9 cellular contexts compared by ENCODE assay signal in the genomic region with DNA sequence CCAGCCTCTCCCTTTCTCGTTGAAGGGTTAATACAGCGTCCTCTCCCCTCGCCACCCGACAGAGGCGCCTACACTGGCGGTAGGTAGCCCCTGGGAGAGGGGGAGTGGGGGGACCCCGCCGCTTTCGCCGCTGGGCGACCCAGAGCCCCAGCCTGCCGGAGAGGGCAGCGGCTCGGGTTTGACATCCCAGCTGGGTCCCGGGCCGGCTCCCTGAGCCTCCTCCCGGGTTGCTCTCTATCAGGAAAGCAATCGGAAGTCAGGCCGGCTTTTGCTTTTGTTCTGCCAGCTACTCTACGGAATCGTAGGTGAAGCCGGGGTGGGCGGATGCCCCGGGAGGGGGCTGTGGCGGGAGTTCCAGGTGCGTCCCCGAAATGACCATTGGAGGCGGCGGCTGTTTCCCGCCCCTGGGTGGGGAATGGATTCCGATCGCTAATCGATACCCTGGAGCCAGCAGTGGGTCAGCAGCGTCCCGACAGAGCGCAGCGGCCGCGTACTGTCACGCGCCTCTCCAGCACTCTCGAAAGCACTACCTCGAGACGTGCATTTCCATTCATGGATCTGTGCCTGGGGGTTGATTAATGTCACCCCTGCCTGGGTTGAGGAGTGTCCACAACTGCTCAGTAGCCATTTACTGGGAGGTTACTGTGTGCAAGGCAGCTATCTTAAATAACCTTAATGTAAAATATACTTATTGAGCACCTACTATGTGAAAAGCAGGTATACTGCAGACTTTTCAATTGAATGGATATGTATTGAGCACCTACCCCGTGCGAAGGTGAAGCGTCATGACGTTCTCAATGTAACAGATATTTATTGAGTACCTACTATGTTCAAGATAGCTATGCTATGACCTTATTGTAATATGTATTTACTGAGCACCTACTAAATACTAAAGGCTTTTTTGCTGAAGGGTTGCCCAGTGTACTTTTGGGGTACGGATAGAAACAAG. TPM values are rescaled to one million over a fixed set of nuclear protein-coding genes. Genes with fewer than 3 reads are reported as not detected.
A peak's percentile ranks its signal among the peaks of the same experiment; 100 is the strongest.
DNase-seq lines count a peak whose midpoint lies in the region; ATAC-seq and TF ChIP-seq lines count a peak whose summit lies in the region.
"Had no signal": no experiment of that assay in that cellular context is flagged by ENCODE, and none has a peak within 500 bp of the region (broad histone marks: within the 10 kb centered on the region; RNA-seq: fewer than 3 reads in every experiment).

No MANE protein-coding gene starts in this region.

- WGBS in hepatocyte (ENCODE audit: low lambda C conversion rate, missing lambda C conversion rate) = 4% methylated on average over 44 of the region's 49 CpGs

- ATAC-seq in HG03442 (IDR thresholded peaks at IDR 0.05; ENCODE audit: unreplicated experiment) = no peak

- H4K20me1 ChIP-seq in hepatocyte (ENCODE audit: insufficient read depth, poor library complexity, severe bottlenecking) = no peaks in the 10 kb centered on the region

- H3K4me3 Mint-ChIP-seq in activated CD4-positive, alpha-beta T cell treated with anti-CD3 and anti-CD28 coated beads, Interleukin-2, amount 10 ng/mL, durations not matched to agents 24 days and 14 days = peak overlapping the region; percentile 43

- no peaks in the 10 kb centered on the region for H3K79me2 ChIP-seq in hepatocyte

- H3K9me2 ChIP-seq in hepatocyte (replicated peaks; ENCODE audit: insufficient read depth) = no peaks in the 10 kb centered on the region

- H3K27ac ChIP-seq in WERI-Rb-1 = peak overlapping the region; percentile 82
- no peak overlapping the region for H3K27ac ChIP-seq in hepatocyte

- H3K9me3 Mint-ChIP-seq in activated CD4-positive, alpha-beta T cell treated with anti-CD3 and anti-CD28 coated beads, Interleukin-2, amount 10 ng/mL, durations not matched to agents 24 days and 14 days = peaks cover 2% of the 10 kb centered on the region

- H3K36me3 ChIP-seq in WERI-Rb-1 = peaks cover 3% of the 10 kb centered on the region; the same call in 1 of the 2 replicates
- no peaks in the 10 kb centered on the region for H3K36me3 ChIP-seq in hepatocyte (replicated peaks; ENCODE audit: insufficient read depth, low read depth)

- no peaks in the 10 kb centered on the region for H3K9me3 ChIP-seq in WERI-Rb-1 (ENCODE audit: severe bottlenecking)
- no peaks in the 10 kb centered on the region for H3K9me3 ChIP-seq in hepatocyte (ENCODE audit: low read depth)

- H3K4me1 ChIP-seq in hepatocyte (ENCODE audit: insufficient read depth) = peaks cover 5% of the 10 kb centered on the region

- no peak overlapping the region for H3K27ac Mint-ChIP-seq in activated CD4-positive, alpha-beta T cell treated with anti-CD3 and anti-CD28 coated beads, Interleukin-2, amount 10 ng/mL, durations not matched to agents 24 days and 14 days

- H3K36me3 Mint-ChIP-seq in activated CD4-positive, alpha-beta T cell treated with anti-CD3 and anti-CD28 coated beads, Interleukin-2, amount 10 ng/mL, durations not matched to agents 24 days and 14 days (ENCODE audit: low read depth) = no peaks in the 10 kb centered on the region

- H3K4me1 Mint-ChIP-seq in activated CD4-positive, alpha-beta T cell treated with anti-CD3 and anti-CD28 coated beads, Interleukin-2, amount 10 ng/mL, durations not matched to agents 24 days and 14 days = no peaks in the 10 kb centered on the region

- peak overlapping the region; percentile 100 for H3K4me2 ChIP-seq in hepatocyte

- H3K27me3 ChIP-seq in WERI-Rb-1 (ENCODE audit: insufficient read depth, low read depth, severe bottlenecking) = no peaks in the 10 kb centered on the region
- peaks cover 8% of the 10 kb centered on the region for H3K27me3 ChIP-seq in hepatocyte

- H3K4me3 ChIP-seq in WERI-Rb-1 (ENCODE audit: low read depth, low read length) = peak overlapping the region; percentile 86
- H3K4me3 ChIP-seq in hepatocyte = peak overlapping the region; percentile 94
- H3K4me3 ChIP-seq in skeletal muscle cell (ENCODE audit: low read depth, low read length) = peak overlapping the region; percentile 46

- no peak for TF ChIP-seq CTCF in WERI-Rb-1 (IDR thresholded peaks at IDR 0.05; ENCODE audit: low read depth, low read length)
- no peak for TF ChIP-seq CTCF in hepatocyte (IDR thresholded peaks at IDR 0.05; ENCODE audit: poor library complexity)

- peaks cover 61% of the 10 kb centered on the region for H3K27me3 Mint-ChIP-seq in activated CD4-positive, alpha-beta T cell treated with anti-CD3 and anti-CD28 coated beads, Interleukin-2, amount 10 ng/mL, durations not matched to agents 24 days and 14 days

- intact Hi-C loops in activated CD4-positive, alpha-beta T cell treated with anti-CD3 and anti-CD28 coated beads, Interleukin-2, amount 10 ng/mL, durations not matched to agents 24 days and 14 days (cut with micrococcal nuclease) = no loop called here

- H2AFZ ChIP-seq in hepatocyte = peak overlapping the region; percentile 89

- DNase-seq in activated CD4-positive, alpha-beta T cell treated with anti-CD3 and anti-CD28 coated beads, Interleukin-2, amount 10 ng/mL, durations not matched to agents 24 days and 14 days = peak; percentile 59
- no peak for DNase-seq in activated CD4-positive, alpha-beta T cell treated with anti-CD3 and anti-CD28 coated beads for 1 hour
- DNase-seq in WERI-Rb-1 (peak; percentile 37), hepatocyte (ENCODE audit: low spot score) (peak; percentile 35), skeletal muscle cell (ENCODE audit: low read depth) (no peak), AG08396 (ENCODE audit: low spot score) (no peak), NCI-H446 (lab: John Stamatoyannopoulos, UW) (no peak)

RNA-seq across cellular contexts. Expression of gene MAPK4, which starts 1.1 kb away (rescaled TPM):
- total RNA-seq in activated CD4-positive, alpha-beta T cell treated with anti-CD3 and anti-CD28 coated beads, Interleukin-2, amount 10 ng/mL, durations not matched to agents 24 days and 14 days = not detected in 2 replicates
- total RNA-seq in hepatocyte = 2.4 TPM in 2 replicates
- 1.9 and 2.0 TPM in 2 replicates for polyA plus RNA-seq in hepatocyte
- total RNA-seq: T-helper 1 cell treated with Interleukin-12 subunit alpha and Interleukin-12 subunit beta and Interleukin-4 antibody, amounts not matched to agents 30 ng/mL and 1 ng/mL, for 36 hours had no signal

Comparison
In these comparisons a context has a peak if more than half of its experiments do, and no peak if none do; other contexts are left out.
1. DNase-seq: peak in activated CD4-positive, alpha-beta T cell treated with anti-CD3 and anti-CD28 coated beads, Interleukin-2, amount 10 ng/mL, durations not matched to agents 24 days and 14 days (single experiment), WERI-Rb-1 (single experiment) and hepatocyte (single experiment); none in activated CD4-positive, alpha-beta T cell treated with anti-CD3 and anti-CD28 coated beads for 1 hour (single experiment), skeletal muscle cell (single experiment), AG08396 (single experiment) and NCI-H446 (0 of 2).
2. Peak in every context shown above with its lines, with median percentiles within 50 percentile points of each other: H3K4me3 ChIP-seq.